Comparison of ENCODE assay signal across 24 cellular contexts in the genomic region with DNA sequence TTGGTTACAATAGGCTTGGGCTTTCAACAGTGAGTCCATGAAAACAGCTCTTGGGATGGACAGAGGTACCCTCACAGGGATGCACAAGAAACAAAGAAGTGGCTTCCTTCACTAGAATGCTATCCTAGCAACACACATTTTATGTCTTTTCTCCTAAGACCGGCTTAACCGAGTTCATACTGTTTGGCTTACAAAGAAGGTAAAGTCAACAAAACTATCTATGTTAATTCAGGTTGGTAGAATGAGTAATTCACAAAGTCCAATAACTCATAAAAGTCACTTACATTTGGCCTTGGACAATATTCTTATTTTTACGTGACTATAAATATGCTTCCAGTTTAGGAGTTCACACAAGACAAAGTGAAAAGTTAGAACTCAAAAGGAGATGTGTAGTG. TPM values are rescaled to one million over a fixed set of nuclear protein-coding genes. Genes with fewer than 3 reads are reported as not detected.
DNase-seq lines count a peak whose midpoint lies in the region; ATAC-seq, FAIRE-seq and TF ChIP-seq lines count a peak whose summit lies in the region.
"Had no signal": no experiment of that assay in that cellular context is flagged by ENCODE, and none has a peak within 500 bp of the region (broad histone marks: within the 10 kb centered on the region; RNA-seq: fewer than 3 reads in every experiment).

No MANE protein-coding gene starts in this region.

- no peak overlapping the region for H4K5ac ChIP-seq in H1 (ENCODE audit: insufficient read length, low read depth, low read length)

- no peaks in the 10 kb centered on the region for H3K27me3 ChIP-seq in PC-3 (ENCODE audit: low read length)
- no peaks in the 10 kb centered on the region for H3K27me3 ChIP-seq in H1 (replicated peaks in 1 of 4; ENCODE audit: control insufficient read depth in 3 of 4, extremely low read depth in 1 of 4, insufficient read depth in 3 of 4, low read length in 3 of 4)
- no peaks in the 10 kb centered on the region for H3K27me3 ChIP-seq in lower lobe of right lung (ENCODE audit: low read depth)
- no peaks in the 10 kb centered on the region for H3K27me3 ChIP-seq in thoracic aorta (replicated peaks; ENCODE audit: insufficient read depth)
- no peaks in the 10 kb centered on the region for H3K27me3 ChIP-seq in prostate gland (replicated peaks; ENCODE audit: insufficient read depth)
- H3K27me3 ChIP-seq in naive thymus-derived CD4-positive, alpha-beta T cell (ENCODE audit: control insufficient read depth in 2 of 2, insufficient read depth in 2 of 2, low read length in 2 of 2), result no peaks in the 10 kb centered on the region
- H3K27me3 ChIP-seq: right lobe of liver had no signal

- H3K36me3 ChIP-seq in PC-3 (ENCODE audit: low read depth, low read length) (no peaks in the 10 kb centered on the region), H1 (ENCODE audit: control insufficient read depth in 2 of 4, insufficient read depth in 4 of 4, low read length in 3 of 4) (no peaks in the 10 kb centered on the region), lower lobe of right lung (no peaks in the 10 kb centered on the region), thoracic aorta (no peaks in the 10 kb centered on the region), prostate gland (no peaks in the 10 kb centered on the region)
- no peaks in the 10 kb centered on the region for H3K36me3 ChIP-seq in naive thymus-derived CD4-positive, alpha-beta T cell (ENCODE audit: control insufficient read depth in 2 of 3, insufficient read depth in 3 of 3, low read length in 3 of 3)
- H3K36me3 ChIP-seq: right lobe of liver had no signal

- H3F3A ChIP-seq in PC-3 (ENCODE audit: low read length, unreplicated experiment), result peaks cover 4% of the 10 kb centered on the region

- no peaks in the 10 kb centered on the region for H3K79me2 ChIP-seq in PC-3 (ENCODE audit: low read length)
- H3K79me2 ChIP-seq in H1 (ENCODE audit: control insufficient read depth in 1 of 2, insufficient read depth in 2 of 2, low read length in 2 of 2), result no peaks in the 10 kb centered on the region

- peaks cover 0 to 5% (median 0%) of the 10 kb centered on the region in 7 donors for H3K4me1 Mint-ChIP-seq in naive thymus-derived CD4-positive, alpha-beta T cell
- H3K4me1 Mint-ChIP-seq: activated CD4-positive, alpha-beta T cell treated with anti-CD3 and anti-CD28 coated beads, Interleukin-2, amount 10 ng/mL, durations not matched to agents 24 days and 14 days had no signal

- peaks cover 0 to 4% (median 0%) of the 10 kb centered on the region in 5 donors for H3K36me3 Mint-ChIP-seq in naive thymus-derived CD4-positive, alpha-beta T cell
- H3K36me3 Mint-ChIP-seq: mesothelial cell of epicardium, type B pancreatic cell had no signal

- H3K9ac ChIP-seq in PC-3 (ENCODE audit: low read length) (peak overlapping the region; percentile 17; the same call in 1 of the 2 replicates), H1 (replicated peaks in 1 of 4; ENCODE audit: extremely low read depth in 1 of 4, low read depth in 3 of 4, low read length in 3 of 4) (no peak overlapping the region)
- H3K9ac ChIP-seq: KMS-11 had no signal

- H3K4me2 ChIP-seq in PC-3 (ENCODE audit: low read length), result peak overlapping the region; percentile 59
- no peak overlapping the region for H3K4me2 ChIP-seq in H1 (ENCODE audit: insufficient read depth in 1 of 2, low read depth in 2 of 2, low read length in 2 of 2)
- H3K4me2 ChIP-seq: KMS-11 had no signal

- no peak overlapping the region for H2BK20ac ChIP-seq in H1 (ENCODE audit: low read length)

- WGBS in H1 (ENCODE audit: extremely low coverage in 1 of 2, insufficient coverage in 1 of 2, insufficient read length in 1 of 2, insufficient replicate concordance in 2 of 2, low coverage in 1 of 2, low lambda C conversion rate in 2 of 2, missing lambda C conversion rate in 1 of 2), 2 experiments, result 77% methylated on average over 3 of the region's 3 CpGs; no CpG with 5 or more reads in 1 of the 2 experiments
- WGBS in prostate gland, result 34% methylated on average over 3 of the region's 3 CpGs

- peak overlapping the region; percentile 70 for H4K91ac ChIP-seq in H1 (replicated peaks; ENCODE audit: insufficient read length, low read length)

- no peaks in the 10 kb centered on the region for H3K23me2 ChIP-seq in H1 (ENCODE audit: low read depth, low read length)

- H3K4me3 ChIP-seq in PC-3 (ENCODE audit: low read length), result no peak overlapping the region
- no peak overlapping the region for H3K4me3 ChIP-seq in H1 (ENCODE audit: extremely low read depth in 1 of 4, insufficient read depth in 2 of 4, low read depth in 3 of 4, low read length in 4 of 4)
- no peak overlapping the region for H3K4me3 ChIP-seq in lower lobe of right lung
- no peak overlapping the region for H3K4me3 ChIP-seq in thoracic aorta
- no peak overlapping the region for H3K4me3 ChIP-seq in prostate gland
- H3K4me3 ChIP-seq in naive thymus-derived CD4-positive, alpha-beta T cell (ENCODE audit: low read length), result no peak overlapping the region
- H3K4me3 ChIP-seq: right lobe of liver had no signal

- H3K4me3 Mint-ChIP-seq in naive thymus-derived CD4-positive, alpha-beta T cell, result no peak overlapping the region
- H3K4me3 Mint-ChIP-seq: activated CD4-positive, alpha-beta T cell treated with anti-CD3 and anti-CD28 coated beads, Interleukin-2, amount 10 ng/mL, durations not matched to agents 24 days and 14 days; mesothelial cell of epicardium; neural crest cell; type B pancreatic cell had no signal

- H3K9me3 ChIP-seq in PC-3 (ENCODE audit: low read length) (no peaks in the 10 kb centered on the region), H1 (ENCODE audit: insufficient read depth in 2 of 2, low read depth in 1 of 2, low read length in 1 of 2) (no peaks in the 10 kb centered on the region), lower lobe of right lung (no peaks in the 10 kb centered on the region), thoracic aorta (no peaks in the 10 kb centered on the region), prostate gland (no peaks in the 10 kb centered on the region)
- no peaks in the 10 kb centered on the region for H3K9me3 ChIP-seq in naive thymus-derived CD4-positive, alpha-beta T cell (ENCODE audit: control insufficient read depth in 2 of 3, low read length in 3 of 3)
- H3K9me3 ChIP-seq: Caco-2, right lobe of liver had no signal

- H4K20me1 ChIP-seq in PC-3 (ENCODE audit: low read length) (no peaks in the 10 kb centered on the region), H1 (replicated peaks in 1 of 2; ENCODE audit: control insufficient read depth in 1 of 2, insufficient read depth in 2 of 2, low read length in 2 of 2) (no peaks in the 10 kb centered on the region)

- peaks cover 0 to 1% (median 0%) of the 10 kb centered on the region in 11 donors for H3K9me3 Mint-ChIP-seq in naive thymus-derived CD4-positive, alpha-beta T cell
- H3K9me3 Mint-ChIP-seq: activated CD4-positive, alpha-beta T cell treated with anti-CD3 and anti-CD28 coated beads, Interleukin-2, amount 10 ng/mL, durations not matched to agents 24 days and 14 days; activated T-helper 2 cell treated with anti-CD3 and anti-CD28 coated beads, Interferon-gamma antibody, Interleukin-2, Interleukin-4, amounts not matched to agents 10 μg/mL and 5 μg/mL and 100 μg/mL, durations not matched to agents 14 hours and 24 hours and 36 hours; mesothelial cell of epicardium; neural crest cell; type B pancreatic cell had no signal

- H3K14ac ChIP-seq in H1 (ENCODE audit: insufficient read length), result no peak overlapping the region

- intact Hi-C loops in PC-3 (cut with micrococcal nuclease) (no loop called here), lower lobe of right lung (cut with DNase I) (no loop called here), prostate gland (cut with DNase I) (no loop called here)
- intact Hi-C loops in naive thymus-derived CD4-positive, alpha-beta T cell (cut with micrococcal nuclease), result no loop called here

- TF ChIP-seq CTCF in PC-3 (conservative IDR thresholded peaks at IDR 0.05; ENCODE audit: low read depth, low read length), result no peak
- TF ChIP-seq CTCF in H1 (IDR thresholded peaks at IDR 0.05; ENCODE audit: control extremely low read depth in 1 of 3, insufficient read depth in 1 of 3, low read depth in 1 of 3, low read length in 3 of 3), result no peak
- no peak for TF ChIP-seq CTCF in lower lobe of right lung (IDR thresholded peaks at IDR 0.05)
- TF ChIP-seq CTCF in thoracic aorta (IDR thresholded peaks at IDR 0.05), result no peak
- TF ChIP-seq CTCF in prostate gland (IDR thresholded peaks at IDR 0.05), result no peak

- CTCF ChIA-PET in PC-3 (lab: Charles Lee), result no interaction called here
- CTCF ChIA-PET in H1 (lab: Charles Lee; ENCODE audit: partially characterized antibody), result no interaction called here
- CTCF ChIA-PET in naive thymus-derived CD4-positive, alpha-beta T cell (lab: Charles Lee), result no interaction called here

- no peaks in the 10 kb centered on the region for H3K79me1 ChIP-seq in H1 (ENCODE audit: low read depth, low read length)

- POLR2A ChIA-PET in PC-3 (lab: Charles Lee; ENCODE audit: unreplicated experiment) (no interaction called here), H1 (lab: Charles Lee; ENCODE audit: partially characterized antibody) (interaction anchor here (1.3 kb wide), 1 partner anchor 17 kb away, joined by 3 read pairs; no protein-coding TSS in a partner anchor)
- POLR2A ChIA-PET in naive thymus-derived CD4-positive, alpha-beta T cell (lab: Charles Lee), result no interaction called here

- no peak overlapping the region for H3K18ac ChIP-seq in H1 (ENCODE audit: extremely low read depth, low read length)

- FAIRE-seq in H1 (lab: Jason Lieb, UNC), result no peak
- FAIRE-seq: TTC549 had no signal

- H2AFZ ChIP-seq in PC-3 (ENCODE audit: low read length), result no peak overlapping the region
- H2AFZ ChIP-seq in H1 (ENCODE audit: low read length), result no peak overlapping the region

- peak overlapping the region; percentile 91 for H2BK120ac ChIP-seq in H1 (replicated peaks; ENCODE audit: low read depth, low read length)

- H3K4ac ChIP-seq in H1 (replicated peaks; ENCODE audit: insufficient read length, low read depth, low read length), result peak overlapping the region; percentile 32

- BruUV-seq in PC-3 (replicated peaks; lab: Mats Ljungman, UMichigan), result no TSS peak

- H2BK5ac ChIP-seq in H1 (ENCODE audit: low read depth, low read length), result peak overlapping the region; percentile 61; the same call in 1 of the 2 replicates

- H3K4me1 ChIP-seq in PC-3 (ENCODE audit: insufficient read depth, low read length), result peaks cover 42% of the 10 kb centered on the region
- H3K4me1 ChIP-seq in H1 (replicated peaks in 1 of 4; ENCODE audit: control insufficient read depth in 3 of 4, insufficient read depth in 4 of 4, low read length in 3 of 4), result peaks cover 0 to 14% (median 8%) of the 10 kb centered on the region in 4 experiments
- H3K4me1 ChIP-seq in lower lobe of right lung, result peaks cover 47% of the 10 kb centered on the region
- H3K4me1 ChIP-seq in thoracic aorta (ENCODE audit: control insufficient read depth in 1 of 2, low read depth in 2 of 2), result peaks cover 55 to 96% of the 10 kb centered on the region in 2 donors
- no peaks in the 10 kb centered on the region for H3K4me1 ChIP-seq in prostate gland (replicated peaks)
- no peaks in the 10 kb centered on the region for H3K4me1 ChIP-seq in naive thymus-derived CD4-positive, alpha-beta T cell (ENCODE audit: control insufficient read depth in 2 of 2, insufficient read depth in 2 of 2, low read length in 2 of 2)
- H3K4me1 ChIP-seq: Caco-2, right lobe of liver had no signal

- no peak overlapping the region for H3K56ac ChIP-seq in H1 (replicated peaks; ENCODE audit: insufficient read length, low read depth, low read length)

- H2BK15ac ChIP-seq in H1 (ENCODE audit: low read length), result no peak overlapping the region

- TF ChIP-seq RAD21 in H1 (IDR thresholded peaks at IDR 0.05 in 1 of 2, conservative IDR thresholded peaks at IDR 0.05 in 1 of 2; ENCODE audit: low read depth in 2 of 2, low read length in 2 of 2), result no peak

- no peak overlapping the region for H3K27ac Mint-ChIP-seq in naive thymus-derived CD4-positive, alpha-beta T cell
- H3K27ac Mint-ChIP-seq: activated CD4-positive, alpha-beta T cell treated with anti-CD3 and anti-CD28 coated beads, Interleukin-2, amount 10 ng/mL, durations not matched to agents 24 days and 14 days; activated T-helper 2 cell treated with anti-CD3 and anti-CD28 coated beads, Interferon-gamma antibody, Interleukin-2, Interleukin-4, amounts not matched to agents 10 μg/mL and 5 μg/mL and 100 μg/mL, durations not matched to agents 14 hours and 24 hours and 36 hours; mesothelial cell of epicardium; type B pancreatic cell had no signal

- no peak overlapping the region for H4K8ac ChIP-seq in H1 (ENCODE audit: extremely low read depth, insufficient read depth, low read length)

- no peak overlapping the region for H3K23ac ChIP-seq in H1 (ENCODE audit: insufficient read length)

- no peak overlapping the region; the same call in 1 of the 2 replicates for H2BK12ac ChIP-seq in H1 (ENCODE audit: low read depth, low read length)

- TF ChIP-seq EP300 in H1 (IDR thresholded peaks at IDR 0.05; ENCODE audit: borderline replicate concordance in 1 of 2, low read depth in 2 of 2, low read length in 2 of 2), result no peak

- H3K27ac ChIP-seq in PC-3 (ENCODE audit: low read length), result peak overlapping the region; percentile 73
- H3K27ac ChIP-seq in H1 (ENCODE audit: low read depth, low read length), result no peak overlapping the region
- peak overlapping the region; percentile 19 for H3K27ac ChIP-seq in lower lobe of right lung
- H3K27ac ChIP-seq in thoracic aorta, result peak overlapping the region; percentile 78 to 80
- H3K27ac ChIP-seq in prostate gland, result no peak overlapping the region
- no peak overlapping the region for H3K27ac ChIP-seq in naive thymus-derived CD4-positive, alpha-beta T cell (ENCODE audit: low read depth, low read length)
- H3K27ac ChIP-seq: KMS-11 had no signal

- DNase-seq in PC-3 (peak; percentile 78), H1 (ENCODE audit: low read depth in 1 of 2, low spot score in 2 of 2) (no peak), lower lobe of right lung (no peak), thoracic aorta (ENCODE audit: low spot score) (no peak), prostate gland (ENCODE audit: low spot score) (no peak), NCI-H1105 treated with DMSO at 0.1 percent for 48 hours (lab: John Stamatoyannopoulos, UW) (no peak), erythroblast (lab: John Stamatoyannopoulos, UW) (no peak)
- no peak for DNase-seq in naive thymus-derived CD4-positive, alpha-beta T cell
- DNase-seq: Caco-2; head of caudate nucleus; islet precursor cell; NCI-H1092; NCI-H2029 treated with DMSO at 0.1 percent for 48 hours; NCI-H446 treated with DMSO at 0.1 percent for 48 hours; right lobe of liver; RPMI8226; stimulated activated naive CD4-positive, alpha-beta T cell treated with Interleukin-2 at 50 U/mL for 16 hours had no signal

- peaks cover 45 to 59% (median 53%) of the 10 kb centered on the region in 5 donors for H3K27me3 Mint-ChIP-seq in naive thymus-derived CD4-positive, alpha-beta T cell
- H3K27me3 Mint-ChIP-seq: type B pancreatic cell had no signal

- H2AK5ac ChIP-seq in H1 (ENCODE audit: low read depth, low read length), result no peak overlapping the region

- no peak for TF ChIP-seq POLR2A in H1 (IDR thresholded peaks at IDR 0.05; ENCODE audit: control extremely low read depth in 1 of 2, low read depth in 2 of 2, low read length in 2 of 2)
- TF ChIP-seq POLR2A in prostate gland (IDR thresholded peaks at IDR 0.05), result no peak
- TF ChIP-seq POLR2A in erythroblast (IDR thresholded peaks at IDR 0.05; ENCODE audit: low read length), result no peak

- H3K9me2 ChIP-seq in PC-3 (replicated peaks; ENCODE audit: low read length), result no peaks in the 10 kb centered on the region

- peak; percentile 59 for ATAC-seq in PC-3
- ATAC-seq in lower lobe of right lung, result no peak
- ATAC-seq in thoracic aorta (ENCODE audit: insufficient number of reproducible peaks, low FRiP score, low read depth), result peak; percentile 6
- no peak for ATAC-seq in naive thymus-derived CD4-positive, alpha-beta T cell

RNA-seq across cellular contexts. Expression of gene ERG, which starts 9.0 kb away (rescaled TPM):
- total RNA-seq in PC-3 (2014; rRNA removed) (not detected in 2 replicates), lower lobe of right lung (38.0 TPM), thoracic aorta (100 to 1,000 TPM in 1 of 2 donors, 10 to 100 TPM in 1; 40.2 to 177 TPM), prostate gland (10 to 100 TPM in 1 of 2 donors, 1 to 10 TPM in 1; 2.6 to 11.2 TPM)
- total RNA-seq in H1 (2021; fragmentation: NEBNext Ultra II Directional; extraction: Animal tissue kit (Norgen Biotek cat#: 25700)), result 3.0 and 3.1 TPM in 2 replicates
- polyA plus RNA-seq in H1 (2011; rRNA removed), result 1.0 and 1.1 TPM in 2 replicates
- polyA plus RNA-seq in H1 (2011; cell fraction: cytosol; rRNA removed), result 0.71 TPM
- 2.3 TPM for polyA plus RNA-seq in H1 (2011; cell fraction: nucleus; rRNA removed)
- polyA plus RNA-seq in H1 (2012, experiment 1 of 2), result 1.1 to 1.7 TPM (median 1.4 TPM) in 4 replicates
- polyA plus RNA-seq in H1 (2012, experiment 2 of 2), result 0.35 TPM
- polyA plus RNA-seq in H1 (2013, experiment 1 of 2), result 2.5 TPM
- polyA plus RNA-seq in H1 (2013, experiment 2 of 2), result 2.3 TPM
- 1.1 and 5.0 TPM in 2 replicates for polyA minus RNA-seq in H1 (2011; rRNA and poly(A)+ RNA removed)
- 0.37 TPM for polyA minus RNA-seq in H1 (2011; cell fraction: cytosol; rRNA and poly(A)+ RNA removed)
- 0.70 TPM for polyA minus RNA-seq in H1 (2011; cell fraction: nucleus; rRNA and poly(A)+ RNA removed)
- total RNA-seq in naive thymus-derived CD4-positive, alpha-beta T cell, result 1 to 10 TPM in 1 of 5 experiments, under 1 TPM in 1, not detected in 3; 0.24 to 1.3 TPM
- not detected for polyA plus RNA-seq in naive thymus-derived CD4-positive, alpha-beta T cell
- total RNA-seq: Caco-2 had no signal

Comparison
In these comparisons a context has a peak if more than half of its experiments do, and no peak if none do; other contexts are left out.
1. ATAC-seq: peak in PC-3 (single experiment) and thoracic aorta (single experiment); none in lower lobe of right lung (0 of 2) and naive thymus-derived CD4-positive, alpha-beta T cell (single experiment).
2. H3K27ac ChIP-seq: peak in PC-3 (single experiment), lower lobe of right lung (single experiment) and thoracic aorta (2 of 2); none in H1 (single experiment), prostate gland (0 of 2) and naive thymus-derived CD4-positive, alpha-beta T cell (single experiment).